8 cellular contexts compared by ENCODE assay signal in genomic region chr18:5294618-5295230, GRCh38. TPM values are rescaled to one million over a fixed set of nuclear protein-coding genes. Genes with fewer than 3 reads are reported as not detected.
DNase-seq lines count a peak whose midpoint lies in the region; ATAC-seq, FAIRE-seq and TF ChIP-seq lines count a peak whose summit lies in the region.

No MANE protein-coding gene starts in this region.

- H3K27me3 ChIP-seq in WERI-Rb-1 (ENCODE audit: insufficient read depth, low read depth, severe bottlenecking) (no peaks in the 10 kb centered on the region), bronchial epithelial cell (ENCODE audit: control insufficient read depth, insufficient read depth, low read length) (no peaks in the 10 kb centered on the region)

- no peak for FAIRE-seq in bronchial epithelial cell (lab: Jason Lieb, UNC)

- TF ChIP-seq CTCF in GM12875 (IDR thresholded peaks at IDR 0.05; ENCODE audit: borderline replicate concordance, insufficient read depth, low read depth, low read length) (no peak), WERI-Rb-1 (IDR thresholded peaks at IDR 0.05; ENCODE audit: low read depth, low read length) (no peak), bronchial epithelial cell (IDR thresholded peaks at IDR 0.05; ENCODE audit: insufficient read depth, low read length, severe bottlenecking) (no peak)

- peak overlapping the region; percentile 84 for H3K27ac ChIP-seq in WERI-Rb-1

- ATAC-seq in HG02571 (IDR thresholded peaks at IDR 0.05; ENCODE audit: unreplicated experiment) = peak; percentile 16

- no peaks in the 10 kb centered on the region for H3K9me3 ChIP-seq in WERI-Rb-1 (ENCODE audit: severe bottlenecking)

- peak; percentile 68 for DNase-seq in NCI-H1105 (lab: John Stamatoyannopoulos, UW)
- DNase-seq in WERI-Rb-1 = peak; percentile 54
- DNase-seq in bronchial epithelial cell (ENCODE audit: low read depth) = peak; percentile 39
- peak; percentile 62 for DNase-seq in kidney glomerular epithelial cell (lab: John Stamatoyannopoulos, UW)
- DNase-seq in stimulated activated CD4-positive, alpha-beta T cell treated with anti-CD3 and anti-CD28 coated beads, Interleukin-2, amount 100 ng/mL, for 4 hours (ENCODE audit: low read depth) = peak; percentile 17
- no peak for DNase-seq in AG08396 (ENCODE audit: low spot score)

- H3K36me3 ChIP-seq in WERI-Rb-1 (peaks cover 26% of the 10 kb centered on the region), bronchial epithelial cell (ENCODE audit: control insufficient read depth, insufficient read depth, low read length) (peaks cover 3% of the 10 kb centered on the region)

- peak overlapping the region; percentile 66 for H3K4me3 ChIP-seq in GM12875 (ENCODE audit: low read depth, low read length)
- H3K4me3 ChIP-seq in WERI-Rb-1 (ENCODE audit: low read depth, low read length) = peak overlapping the region; percentile 61
- peak overlapping the region; percentile 49 for H3K4me3 ChIP-seq in bronchial epithelial cell (ENCODE audit: low read depth, low read length)

RNA-seq across cellular contexts. Expression of gene ZBTB14, which starts 0.8 kb away (rescaled TPM):
- 9.3 and 12.9 TPM in 2 replicates for total RNA-seq in bronchial epithelial cell
